ENCODE assay signal across 9 cellular contexts in genomic region chr1:2547210-2548067, GRCh38. TPM values are rescaled to one million over a fixed set of nuclear protein-coding genes. Genes with fewer than 3 reads are reported as not detected.
A peak's percentile ranks its signal among the peaks of the same experiment; 100 is the strongest.
DNase-seq lines count a peak whose midpoint lies in the region; ATAC-seq and TF ChIP-seq lines count a peak whose summit lies in the region.
"Had no signal": no experiment of that assay in that cellular context is flagged by ENCODE, and none has a peak within 500 bp of the region (broad histone marks: within the 10 kb centered on the region; RNA-seq: fewer than 3 reads in every experiment).

No MANE protein-coding gene starts in this region.

- TF ChIP-seq CTCF in activated B cell treated with CpG ODN at 0.5 μM for 24 hours (IDR thresholded peaks at IDR 0.05): no peak
- no peak for TF ChIP-seq CTCF in esophagus muscularis mucosa (IDR thresholded peaks at IDR 0.05)

- peak; percentile 36 to 75 (median 51) for DNase-seq in CD8-positive, alpha-beta memory T cell
- peak; percentile 55 for DNase-seq in activated B cell treated with CpG ODN at 0.5 μM for 24 hours
- no peak for DNase-seq in esophagus muscularis mucosa (ENCODE audit: extremely low spot score)
- peak; percentile 55 for DNase-seq in retina

- H3K27ac Mint-ChIP-seq in CD8-positive, alpha-beta memory T cell: peak overlapping the region; percentile 96 to 100 (median 97)
- H3K27ac Mint-ChIP-seq in activated B cell treated with CpG ODN at 0.5 μM for 24 hours: peak overlapping the region; percentile 96

- H3K4me3 ChIP-seq in CD8-positive, alpha-beta memory T cell (ENCODE audit: low read length): peak overlapping the region; percentile 96
- peak overlapping the region; percentile 55 to 75 (median 60) for H3K4me3 ChIP-seq in esophagus muscularis mucosa

- 13% methylated on average over 15 of the region's 27 CpGs for WGBS in esophagus muscularis mucosa

- peak; percentile 3 for ATAC-seq in HG03103 (IDR thresholded peaks at IDR 0.05; ENCODE audit: low read depth, unreplicated experiment)
- peak; percentile 23 for ATAC-seq in activated B cell treated with CpG ODN at 0.5 μM for 24 hours (ENCODE audit: low read depth)
- no peak for ATAC-seq in HG03196 (IDR thresholded peaks at IDR 0.05; ENCODE audit: unreplicated experiment)
- ATAC-seq in GM21529 (IDR thresholded peaks at IDR 0.05; ENCODE audit: unreplicated experiment): no peak
- ATAC-seq in GM18519 (IDR thresholded peaks at IDR 0.05; ENCODE audit: low FRiP score, unreplicated experiment): no peak

- H3K4me1 ChIP-seq in CD8-positive, alpha-beta memory T cell (ENCODE audit: insufficient read depth, low read length): peaks cover 40% of the 10 kb centered on the region
- H3K4me1 ChIP-seq in esophagus muscularis mucosa: peaks cover 53 to 70% (median 64%) of the 10 kb centered on the region in 4 donors

- no peaks in the 10 kb centered on the region for H3K9me3 ChIP-seq in CD8-positive, alpha-beta memory T cell (ENCODE audit: low read length)
- H3K9me3 ChIP-seq in esophagus muscularis mucosa: no peaks in the 10 kb centered on the region

- H3K9me3 Mint-ChIP-seq in CD8-positive, alpha-beta memory T cell: no peaks in the 10 kb centered on the region
- no peaks in the 10 kb centered on the region for H3K9me3 Mint-ChIP-seq in activated B cell treated with CpG ODN at 0.5 μM for 24 hours

- no peaks in the 10 kb centered on the region for H3K27me3 ChIP-seq in CD8-positive, alpha-beta memory T cell (ENCODE audit: insufficient read depth, low read length, poor library complexity, severe bottlenecking)
- H3K27me3 ChIP-seq in esophagus muscularis mucosa: peaks cover 5 to 58% (median 16%) of the 10 kb centered on the region in 4 donors

- H3K36me3 Mint-ChIP-seq in CD8-positive, alpha-beta memory T cell: peaks cover 0 to 2% (median 0%) of the 10 kb centered on the region in 3 donors
- no peaks in the 10 kb centered on the region for H3K36me3 Mint-ChIP-seq in activated B cell treated with CpG ODN at 0.5 μM for 24 hours (ENCODE audit: low read depth)

- H3K4me3 Mint-ChIP-seq in CD8-positive, alpha-beta memory T cell: peak overlapping the region; percentile 91 to 98 (median 94)
- peak overlapping the region; percentile 87 for H3K4me3 Mint-ChIP-seq in activated B cell treated with CpG ODN at 0.5 μM for 24 hours

- H3K36me3 ChIP-seq in CD8-positive, alpha-beta memory T cell (ENCODE audit: insufficient read depth, low read length): no peaks in the 10 kb centered on the region
- H3K36me3 ChIP-seq in esophagus muscularis mucosa: no peaks in the 10 kb centered on the region

- TF ChIP-seq EP300 in esophagus muscularis mucosa (IDR thresholded peaks at IDR 0.05): no peak

- H3K27ac ChIP-seq in CD8-positive, alpha-beta memory T cell (ENCODE audit: low read depth, low read length): peak overlapping the region; percentile 92
- peak overlapping the region; percentile 84 to 90 (median 89) for H3K27ac ChIP-seq in esophagus muscularis mucosa (replicated peaks in 1 of 4)

- POLR2A ChIA-PET in CD8-positive, alpha-beta memory T cell (lab: Charles Lee): interaction anchor here (0.7 to 4.6 kb wide), 13 partner anchors 9 to 352 kb away, joined by 3 to 87 read pairs (median 6); partner anchors contain the start of genes FAAP20, MORN1, PANK4 and PEX10
- POLR2A ChIA-PET in activated B cell treated with CpG ODN at 0.5 μM for 24 hours (lab: Charles Lee): interaction anchor here (0.6 to 8.0 kb wide), 16 partner anchors 9 to 503 kb away, joined by 3 to 209 read pairs (median 10); partner anchors contain the start of genes FAAP20, HES5, MORN1 and PANK4

- TF ChIP-seq POLR2A in esophagus muscularis mucosa (IDR thresholded peaks at IDR 0.05; ENCODE audit: low read depth): no peak

- intact Hi-C loops in activated B cell treated with CpG ODN at 0.5 μM for 24 hours (cut with micrococcal nuclease) (loop anchor here (1.0 to 5.0 kb wide), 11 partner anchors 9 to 875 kb away; partner anchors contain the start of genes MORN1, PANK4, PRXL2B and RER1), esophagus muscularis mucosa (cut with DNase I) (loop anchor here (1.0 kb wide), 1 partner anchor 133 kb away; no protein-coding TSS in a partner anchor)

- CTCF ChIA-PET in CD8-positive, alpha-beta memory T cell (lab: Charles Lee): interaction anchor here (0.8 to 10.9 kb wide), 16 partner anchors 9 to 356 kb away, joined by 3 to 134 read pairs (median 5); partner anchors contain the start of genes FAAP20, HES5, MORN1 and PANK4
- CTCF ChIA-PET in activated B cell treated with CpG ODN at 0.5 μM for 24 hours (lab: Charles Lee): interaction anchor here (0.6 to 3.1 kb wide), 15 partner anchors 8 to 451 kb away, joined by 3 to 21 read pairs (median 4); partner anchors contain the start of genes FAAP20, HES5, PANK4 and PEX10

- H3K27me3 Mint-ChIP-seq in CD8-positive, alpha-beta memory T cell: no peaks in the 10 kb centered on the region
- H3K27me3 Mint-ChIP-seq in activated B cell treated with CpG ODN at 0.5 μM for 24 hours: peaks cover 1% of the 10 kb centered on the region

- H3K4me1 Mint-ChIP-seq in CD8-positive, alpha-beta memory T cell: peaks cover 13 to 44% (median 18%) of the 10 kb centered on the region in 3 donors
- peaks cover 42% of the 10 kb centered on the region for H3K4me1 Mint-ChIP-seq in activated B cell treated with CpG ODN at 0.5 μM for 24 hours

RNA-seq across cellular contexts. Expression of gene TNFRSF14, which starts 8.7 kb away (rescaled TPM):
- 100 to 1,000 TPM; 164 to 168 TPM for total RNA-seq in CD8-positive, alpha-beta memory T cell
- 51.6 TPM for polyA plus RNA-seq in CD8-positive, alpha-beta memory T cell
- total RNA-seq in activated B cell treated with CpG ODN at 0.5 μM for 24 hours (140 and 148 TPM in 2 replicates), esophagus muscularis mucosa (10 to 100 TPM; 26.2 to 49.2 (median 42.5) TPM)

RNA-seq across cellular contexts. Expression of gene HES5, which starts 17.4 kb away (rescaled TPM):
- total RNA-seq in CD8-positive, alpha-beta memory T cell: not detected
- not detected for polyA plus RNA-seq in CD8-positive, alpha-beta memory T cell
- total RNA-seq in activated B cell treated with CpG ODN at 0.5 μM for 24 hours (not detected in 2 replicates), esophagus muscularis mucosa (under 1 TPM in 2 of 4 donors, not detected in 2; 0.19 to 0.33 TPM)
- total RNA-seq: HT1080 had no signal

RNA-seq across cellular contexts. Expression of gene PANK4, which starts 21.0 kb away (rescaled TPM):
- 10 to 100 TPM; 40.3 to 46.3 TPM for total RNA-seq in CD8-positive, alpha-beta memory T cell
- 25.0 TPM for polyA plus RNA-seq in CD8-positive, alpha-beta memory T cell
- 43.1 and 54.0 TPM in 2 replicates for total RNA-seq in activated B cell treated with CpG ODN at 0.5 μM for 24 hours
- 10 to 100 TPM; 22.5 to 48.9 (median 37.9) TPM for total RNA-seq in esophagus muscularis mucosa

RNA-seq across cellular contexts. Expression of gene PRXL2B, which starts 39.1 kb away (rescaled TPM):
- 10 to 100 TPM; 41.3 to 45.5 TPM for total RNA-seq in CD8-positive, alpha-beta memory T cell
- polyA plus RNA-seq in CD8-positive, alpha-beta memory T cell: 23.2 TPM
- total RNA-seq in activated B cell treated with CpG ODN at 0.5 μM for 24 hours: 12.6 and 13.5 TPM in 2 replicates
- total RNA-seq in esophagus muscularis mucosa: 10 to 100 TPM in 3 of 4 donors, 1 to 10 TPM in 1; 7.9 to 18.8 (median 14.8) TPM

Comparison
In these comparisons a context has a peak if more than half of its experiments do, and no peak if none do; other contexts are left out.
1. ATAC-seq: peak in HG03103 (single experiment) and activated B cell treated with CpG ODN at 0.5 μM for 24 hours (single experiment); none in HG03196 (single experiment), GM21529 (single experiment) and GM18519 (single experiment).